In genomic region chr9:14313951-14314423, GRCh38 we compare ENCODE assay signal across 8 cellular contexts. TPM values are rescaled to one million over a fixed set of nuclear protein-coding genes. Genes with fewer than 3 reads are reported as not detected.
DNase-seq lines count a peak whose midpoint lies in the region; ATAC-seq, FAIRE-seq and TF ChIP-seq lines count a peak whose summit lies in the region.

TSS of gene NFIB (minus strand) at chr9:14314141. CDS start at chr9:14313511, 630 bp downstream.

- peak; percentile 45 for DNase-seq in ELR (ENCODE audit: low read depth)
- peak; percentile 66 for DNase-seq in LHCN-M2 (ENCODE audit: low read depth)
- peak; percentile 18 for DNase-seq in activated naive CD8-positive, alpha-beta T cell treated with anti-CD3 and anti-CD28 coated beads, Interleukin-2, amount 50 U/mL, for 24 hours
- peak; percentile 66 to 84 for DNase-seq in cardiac muscle cell (ENCODE audit: low read depth in 1 of 2, low spot score in 1 of 2)
- peak; percentile 57 to 80 (median 76) for DNase-seq in pancreas
- DNase-seq in AML-193 (lab: John Stamatoyannopoulos, UW) = no peak

- H3K27ac Mint-ChIP-seq in activated naive CD8-positive, alpha-beta T cell treated with anti-CD3 and anti-CD28 coated beads, Interleukin-2, amount 50 U/mL, for 24 hours = no peak within 1 kb of the TSS

- H3K4me3 ChIP-seq in cardiac muscle cell = peak within 1 kb of the TSS; percentile 39
- H3K4me3 ChIP-seq in pancreas = peak within 1 kb of the TSS; percentile 53 to 75 (median 68)

- no peaks in the 10 kb centered on the region for H3K9me3 Mint-ChIP-seq in activated naive CD8-positive, alpha-beta T cell treated with anti-CD3 and anti-CD28 coated beads, Interleukin-2, amount 50 U/mL, for 24 hours

- H3K36me3 ChIP-seq in cardiac muscle cell = no peaks in the 10 kb centered on the region
- H3K36me3 ChIP-seq in pancreas = no peaks in the 10 kb centered on the region

- peaks cover 23% of the 10 kb centered on the region for H3K4me1 Mint-ChIP-seq in activated naive CD8-positive, alpha-beta T cell treated with anti-CD3 and anti-CD28 coated beads, Interleukin-2, amount 50 U/mL, for 24 hours

- H3K9me3 ChIP-seq in cardiac muscle cell (ENCODE audit: low read depth) (no peaks in the 10 kb centered on the region), pancreas (no peaks in the 10 kb centered on the region)

- intact Hi-C loops in pancreas (cut with DNase I) = no loop called here

- peaks cover 55% of the 10 kb centered on the region for H3K27me3 Mint-ChIP-seq in activated naive CD8-positive, alpha-beta T cell treated with anti-CD3 and anti-CD28 coated beads, Interleukin-2, amount 50 U/mL, for 24 hours

- no peak for ATAC-seq in activated naive CD8-positive, alpha-beta T cell treated with anti-CD3 and anti-CD28 coated beads, Interleukin-2, amount 50 U/mL, for 24 hours
- ATAC-seq in pancreas (peak; percentile 14 to 36 (median 27)), GM19395 (IDR thresholded peaks at IDR 0.05; ENCODE audit: unreplicated experiment) (no peak), GM19397 (IDR thresholded peaks at IDR 0.05; ENCODE audit: unreplicated experiment) (no peak)

- no peak for TF ChIP-seq CTCF in cardiac muscle cell (IDR thresholded peaks at IDR 0.05; ENCODE audit: low read depth, low read length)
- no peak for TF ChIP-seq CTCF in pancreas (IDR thresholded peaks at IDR 0.05)

- peak within 1 kb of the TSS; percentile 75 for H3K4me3 Mint-ChIP-seq in activated naive CD8-positive, alpha-beta T cell treated with anti-CD3 and anti-CD28 coated beads, Interleukin-2, amount 50 U/mL, for 24 hours

- 1% methylated on average over 33 to 62 of the region's 63 CpGs for WGBS in pancreas, 2 donors

- H3K27ac ChIP-seq in cardiac muscle cell (peak within 1 kb of the TSS; percentile 70), pancreas (peak within 1 kb of the TSS; percentile 88 to 99 (median 95))

- H3K36me3 Mint-ChIP-seq in activated naive CD8-positive, alpha-beta T cell treated with anti-CD3 and anti-CD28 coated beads, Interleukin-2, amount 50 U/mL, for 24 hours (ENCODE audit: low read depth) = peaks cover 8% of the 10 kb centered on the region

- H3K4me1 ChIP-seq in cardiac muscle cell (ENCODE audit: low read depth) = peaks cover 11% of the 10 kb centered on the region
- peaks cover 21 to 25% (median 25%) of the 10 kb centered on the region in 3 donors for H3K4me1 ChIP-seq in pancreas

- no peak for FAIRE-seq in pancreas (lab: Jason Lieb, UNC)

- H3K27me3 ChIP-seq in cardiac muscle cell = peaks cover 49% of the 10 kb centered on the region
- H3K27me3 ChIP-seq in pancreas = no peaks in the 10 kb centered on the region

RNA-seq across cellular contexts. Expression of gene NFIB, which starts in this region (rescaled TPM):
- 9.0 and 13.0 TPM in 2 replicates for total RNA-seq in LHCN-M2 (2014; rRNA removed)
- polyA plus RNA-seq in LHCN-M2 (2012) = 2.9 TPM
- 10.4 and 13.9 TPM in 2 replicates for total RNA-seq in cardiac muscle cell
- polyA plus RNA-seq in cardiac muscle cell = 5.7 and 7.8 TPM in 2 replicates
- total RNA-seq in pancreas = 10 to 100 TPM; 40.9 to 65.0 (median 53.0) TPM
- 1 to 10 TPM; 8.9 to 10.0 TPM for polyA plus RNA-seq in pancreas

Comparison
In these comparisons a context has a peak if more than half of its experiments do, and no peak if none do; other contexts are left out.
1. DNase-seq: peak in ELR (single experiment), LHCN-M2 (single experiment), activated naive CD8-positive, alpha-beta T cell treated with anti-CD3 and anti-CD28 coated beads, Interleukin-2, amount 50 U/mL, for 24 hours (single experiment), cardiac muscle cell (2 of 2) and pancreas (6 of 6); none in AML-193 (0 of 2).
2. ATAC-seq: peak in pancreas (4 of 4); none in activated naive CD8-positive, alpha-beta T cell treated with anti-CD3 and anti-CD28 coated beads, Interleukin-2, amount 50 U/mL, for 24 hours (single experiment), GM19395 (single experiment) and GM19397 (single experiment).